1 cellular context compared by ENCODE assay signal in the genomic region with DNA sequence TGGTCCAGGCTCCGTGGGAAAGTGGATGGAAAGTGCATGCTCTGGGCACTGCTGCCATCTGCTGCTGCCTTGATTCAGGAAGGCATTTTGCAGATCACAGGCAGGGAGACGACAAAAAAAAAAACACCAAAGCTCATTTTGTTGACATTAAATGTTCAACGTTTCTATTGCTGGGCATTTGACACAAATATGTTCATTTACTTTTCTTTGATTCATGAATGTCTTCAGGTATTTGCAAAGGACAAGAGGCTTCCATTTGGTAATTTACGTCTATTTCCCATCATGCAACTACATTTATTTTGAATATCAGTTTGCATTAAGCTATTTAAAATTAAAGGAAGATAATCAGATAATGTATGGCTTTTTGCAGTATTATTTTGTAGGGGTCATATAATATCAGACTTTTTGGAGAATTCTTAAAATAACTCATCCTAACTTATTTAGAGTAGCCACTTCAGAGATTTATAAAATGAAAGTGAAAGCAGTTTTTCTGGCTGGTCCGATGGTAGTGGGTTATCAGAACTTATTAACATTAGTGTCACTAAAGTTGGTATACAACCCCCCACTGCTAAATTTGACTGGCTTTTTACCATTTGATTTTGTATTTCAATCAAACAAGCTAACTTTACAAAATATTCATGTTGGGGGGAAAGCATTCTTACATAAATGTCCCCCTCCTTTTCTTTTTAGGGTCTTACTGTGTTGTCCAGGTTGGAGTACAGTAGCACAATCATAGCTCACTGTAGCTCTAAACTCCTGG.
TF ChIP-seq lines count a peak whose summit lies in the region.

No MANE protein-coding gene starts in this region.

TF ChIP-seq in GM12878, 131 proteins besides CTCF, POLR2A, EP300 and RAD21 (continued from another document and continues in another):
- TF ChIP-seq MLLT1 (IDR thresholded peaks at IDR 0.05) (no peak; the same call in none of the 2 replicates), CEBPB (IDR thresholded peaks at IDR 0.05; ENCODE audit: borderline replicate concordance in 1 of 2, low read depth in 2 of 2, low read length in 2 of 2) (no peak), NRF1 (conservative IDR thresholded peaks at IDR 0.05; ENCODE audit: low read depth, low read length) (no peak), ZBTB33 (IDR thresholded peaks at IDR 0.05) (no peak), E2F4 (IDR thresholded peaks at IDR 0.05; ENCODE audit: low read depth, low read length) (no peak), ZZZ3 (IDR thresholded peaks at IDR 0.05; ENCODE audit: control insufficient read depth, insufficient read length, low read depth) (no peak), IRF5 (IDR thresholded peaks at IDR 0.05; ENCODE audit: borderline replicate concordance) (no peak), NR2C1 (IDR thresholded peaks at IDR 0.05) (no peak), TBL1XR1 (IDR thresholded peaks at IDR 0.05; ENCODE audit: low read depth, low read length) (peak; percentile 49; the same call in 1 of the 2 replicates), HDAC2 (IDR thresholded peaks at IDR 0.05) (no peak), RBBP5 (conservative IDR thresholded peaks at IDR 0.05) (peak; percentile 98), ESRRA (IDR thresholded peaks at IDR 0.05; ENCODE audit: low read length) (no peak), HDGF (IDR thresholded peaks at IDR 0.05) (no peak), EZH2 (IDR thresholded peaks at IDR 0.05; ENCODE audit: borderline replicate concordance, control insufficient read depth, low read depth, low read length) (no peak), MYB (IDR thresholded peaks at IDR 0.05; ENCODE audit: borderline replicate concordance, low read depth, low read length) (no peak), TCF12 (IDR thresholded peaks at IDR 0.05; ENCODE audit: low read depth, low read length) (no peak), POLR2AphosphoS5 (IDR thresholded peaks at IDR 0.05; ENCODE audit: low read length) (no peak), CREM (IDR thresholded peaks at IDR 0.05; ENCODE audit: low read depth) (no peak), ZNF24 (IDR thresholded peaks at IDR 0.05) (peak; percentile 99), STAT3 (IDR thresholded peaks at IDR 0.05; ENCODE audit: low read depth, low read length) (no peak), NFXL1 (IDR thresholded peaks at IDR 0.05; ENCODE audit: borderline replicate concordance) (no peak), ZNF622 (IDR thresholded peaks at IDR 0.05) (no peak), BHLHE40 (IDR thresholded peaks at IDR 0.05; ENCODE audit: borderline replicate concordance in 1 of 2, low read depth in 2 of 2, low read length in 1 of 2) (no peak), IRF4 (IDR thresholded peaks at IDR 0.05; ENCODE audit: low read depth, low read length) (0 out of 2 replicates have a peak, but pooled peaks have one; percentile 26), MTA3 (IDR thresholded peaks at IDR 0.05; ENCODE audit: borderline replicate concordance, low read length) (no peak), KDM1A (IDR thresholded peaks at IDR 0.05; ENCODE audit: borderline replicate concordance) (no peak), WRNIP1 (IDR thresholded peaks at IDR 0.05; ENCODE audit: borderline replicate concordance, low read depth, low read length) (no peak), BMI1 (IDR thresholded peaks at IDR 0.05; ENCODE audit: borderline replicate concordance) (no peak), SRF (IDR thresholded peaks at IDR 0.05; ENCODE audit: low read depth in 2 of 2, low read length in 2 of 2) (no peak), SPI1 (IDR thresholded peaks at IDR 0.05; ENCODE audit: borderline replicate concordance, insufficient read depth, low read depth, low read length) (no peak), BACH1 (IDR thresholded peaks at IDR 0.05; ENCODE audit: borderline replicate concordance) (no peak), SREBF1 (IDR thresholded peaks at IDR 0.05; ENCODE audit: low read length) (no peak), STAT1 (conservative IDR thresholded peaks at IDR 0.05) (no peak), RCOR1 (conservative IDR thresholded peaks at IDR 0.05; ENCODE audit: low read depth, low read length) (0 out of 2 replicates have a peak, but pooled peaks have one; percentile 7), ZBTB4 (CRISPR knock-in tag; IDR thresholded peaks at IDR 0.05) (no peak), KLF5 (IDR thresholded peaks at IDR 0.05; ENCODE audit: partially characterized antibody) (peak; percentile 25), RUNX3 (IDR thresholded peaks at IDR 0.05; ENCODE audit: low read length) (no peak; the same call in none of the 2 replicates), MAX (IDR thresholded peaks at IDR 0.05; ENCODE audit: low read depth, low read length) (no peak)
- TF ChIP-seq, protein P1, sequence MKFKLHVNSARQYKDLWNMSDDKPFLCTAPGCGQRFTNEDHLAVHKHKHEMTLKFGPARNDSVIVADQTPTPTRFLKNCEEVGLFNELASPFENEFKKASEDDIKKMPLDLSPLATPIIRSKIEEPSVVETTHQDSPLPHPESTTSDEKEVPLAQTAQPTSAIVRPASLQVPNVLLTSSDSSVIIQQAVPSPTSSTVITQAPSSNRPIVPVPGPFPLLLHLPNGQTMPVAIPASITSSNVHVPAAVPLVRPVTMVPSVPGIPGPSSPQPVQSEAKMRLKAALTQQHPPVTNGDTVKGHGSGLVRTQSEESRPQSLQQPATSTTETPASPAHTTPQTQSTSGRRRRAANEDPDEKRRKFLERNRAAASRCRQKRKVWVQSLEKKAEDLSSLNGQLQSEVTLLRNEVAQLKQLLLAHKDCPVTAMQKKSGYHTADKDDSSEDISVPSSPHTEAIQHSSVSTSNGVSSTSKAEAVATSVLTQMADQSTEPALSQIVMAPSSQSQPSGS (IDR thresholded peaks at IDR 0.05; ENCODE audit: low read length): peak; percentile 80
- TF ChIP-seq, protein P2, sequence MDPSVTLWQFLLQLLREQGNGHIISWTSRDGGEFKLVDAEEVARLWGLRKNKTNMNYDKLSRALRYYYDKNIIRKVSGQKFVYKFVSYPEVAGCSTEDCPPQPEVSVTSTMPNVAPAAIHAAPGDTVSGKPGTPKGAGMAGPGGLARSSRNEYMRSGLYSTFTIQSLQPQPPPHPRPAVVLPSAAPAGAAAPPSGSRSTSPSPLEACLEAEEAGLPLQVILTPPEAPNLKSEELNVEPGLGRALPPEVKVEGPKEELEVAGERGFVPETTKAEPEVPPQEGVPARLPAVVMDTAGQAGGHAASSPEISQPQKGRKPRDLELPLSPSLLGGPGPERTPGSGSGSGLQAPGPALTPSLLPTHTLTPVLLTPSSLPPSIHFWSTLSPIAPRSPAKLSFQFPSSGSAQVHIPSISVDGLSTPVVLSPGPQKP (IDR thresholded peaks at IDR 0.05; ENCODE audit: low read depth, low read length): no peak
- TF ChIP-seq, protein P3, sequence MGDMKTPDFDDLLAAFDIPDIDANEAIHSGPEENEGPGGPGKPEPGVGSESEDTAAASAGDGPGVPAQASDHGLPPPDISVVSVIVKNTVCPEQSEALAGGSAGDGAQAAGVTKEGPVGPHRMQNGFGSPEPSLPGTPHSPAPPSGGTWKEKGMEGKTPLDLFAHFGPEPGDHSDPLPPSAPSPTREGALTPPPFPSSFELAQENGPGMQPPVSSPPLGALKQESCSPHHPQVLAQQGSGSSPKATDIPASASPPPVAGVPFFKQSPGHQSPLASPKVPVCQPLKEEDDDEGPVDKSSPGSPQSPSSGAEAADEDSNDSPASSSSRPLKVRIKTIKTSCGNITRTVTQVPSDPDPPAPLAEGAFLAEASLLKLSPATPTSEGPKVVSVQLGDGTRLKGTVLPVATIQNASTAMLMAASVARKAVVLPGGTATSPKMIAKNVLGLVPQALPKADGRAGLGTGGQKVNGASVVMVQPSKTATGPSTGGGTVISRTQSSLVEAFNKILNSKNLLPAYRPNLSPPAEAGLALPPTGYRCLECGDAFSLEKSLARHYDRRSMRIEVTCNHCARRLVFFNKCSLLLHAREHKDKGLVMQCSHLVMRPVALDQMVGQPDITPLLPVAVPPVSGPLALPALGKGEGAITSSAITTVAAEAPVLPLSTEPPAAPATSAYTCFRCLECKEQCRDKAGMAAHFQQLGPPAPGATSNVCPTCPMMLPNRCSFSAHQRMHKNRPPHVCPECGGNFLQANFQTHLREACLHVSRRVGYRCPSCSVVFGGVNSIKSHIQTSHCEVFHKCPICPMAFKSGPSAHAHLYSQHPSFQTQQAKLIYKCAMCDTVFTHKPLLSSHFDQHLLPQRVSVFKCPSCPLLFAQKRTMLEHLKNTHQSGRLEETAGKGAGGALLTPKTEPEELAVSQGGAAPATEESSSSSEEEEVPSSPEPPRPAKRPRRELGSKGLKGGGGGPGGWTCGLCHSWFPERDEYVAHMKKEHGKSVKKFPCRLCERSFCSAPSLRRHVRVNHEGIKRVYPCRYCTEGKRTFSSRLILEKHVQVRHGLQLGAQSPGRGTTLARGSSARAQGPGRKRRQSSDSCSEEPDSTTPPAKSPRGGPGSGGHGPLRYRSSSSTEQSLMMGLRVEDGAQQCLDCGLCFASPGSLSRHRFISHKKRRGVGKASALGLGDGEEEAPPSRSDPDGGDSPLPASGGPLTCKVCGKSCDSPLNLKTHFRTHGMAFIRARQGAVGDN (IDR thresholded peaks at IDR 0.05): no peak
- TF ChIP-seq, protein P4, sequence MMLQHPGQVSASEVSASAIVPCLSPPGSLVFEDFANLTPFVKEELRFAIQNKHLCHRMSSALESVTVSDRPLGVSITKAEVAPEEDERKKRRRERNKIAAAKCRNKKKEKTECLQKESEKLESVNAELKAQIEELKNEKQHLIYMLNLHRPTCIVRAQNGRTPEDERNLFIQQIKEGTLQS (IDR thresholded peaks at IDR 0.05; ENCODE audit: borderline replicate concordance, extremely low read depth, low read depth, low read length): peak; percentile 27; the same call in 1 of the 2 replicates
